Comparison of ENCODE assay signal across 8 cellular contexts in the genomic region with DNA sequence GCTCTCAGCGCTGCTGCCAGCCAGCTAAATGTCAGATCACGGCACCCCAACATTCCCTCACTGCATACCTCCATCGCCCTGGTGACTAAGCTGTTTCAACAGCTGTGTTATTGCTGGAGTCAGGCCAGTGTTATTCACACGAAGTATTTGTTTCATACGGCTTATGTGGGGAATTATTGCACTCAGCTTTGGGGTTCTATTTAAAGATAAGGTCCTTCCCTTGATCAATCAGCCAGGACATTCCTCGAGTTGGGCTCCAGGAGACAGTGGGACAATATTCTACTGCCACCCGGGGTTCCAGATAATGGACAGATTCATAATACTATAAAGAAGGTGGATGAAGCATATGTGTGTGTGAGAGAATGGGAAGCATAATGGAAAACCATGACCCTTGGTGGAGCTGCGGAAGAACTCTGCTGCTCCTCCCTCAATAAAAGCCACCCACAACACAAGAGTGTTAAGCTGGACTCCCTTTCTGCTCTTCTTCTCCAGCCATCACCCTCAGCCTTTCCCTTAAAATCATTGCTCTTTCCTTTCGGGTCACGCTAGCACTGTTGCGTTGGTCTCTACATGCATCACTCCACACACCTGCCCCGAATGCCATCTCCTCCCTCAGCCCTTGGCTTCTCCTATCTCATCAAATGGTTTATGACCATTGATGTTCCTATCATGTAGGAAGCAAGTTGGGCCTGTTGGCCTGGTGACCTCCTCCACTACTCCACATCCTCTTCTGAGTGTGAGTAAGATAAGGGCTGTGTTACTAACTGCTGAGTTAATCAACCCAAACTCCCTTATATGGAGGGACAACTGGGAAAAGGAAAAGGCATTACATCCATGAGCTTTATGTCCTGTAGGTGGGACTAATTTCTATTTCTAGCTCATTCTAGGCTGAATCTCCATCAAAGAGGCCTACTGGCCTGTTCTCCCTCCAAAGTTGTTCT. TPM values are rescaled to one million over a fixed set of nuclear protein-coding genes. Genes with fewer than 3 reads are reported as not detected.
A peak's percentile ranks its signal among the peaks of the same experiment; 100 is the strongest.
DNase-seq lines count a peak whose midpoint lies in the region; ATAC-seq and TF ChIP-seq lines count a peak whose summit lies in the region.

No MANE protein-coding gene starts in this region.

- H3K9me3 Mint-ChIP-seq in immature natural killer cell: peaks cover 0 to 4% (median 0%) of the 10 kb centered on the region in 6 donors

- no peaks in the 10 kb centered on the region for H3K4me1 Mint-ChIP-seq in immature natural killer cell

- H3K4me3 Mint-ChIP-seq in immature natural killer cell: no peak overlapping the region

- peak overlapping the region; percentile 21 for H3K4me3 ChIP-seq in fibroblast of pulmonary artery (replicated peaks; ENCODE audit: low read depth, low read length)

- peak overlapping the region; percentile 69 for H3K27ac ChIP-seq in RWPE1

- no peaks in the 10 kb centered on the region for H3K36me3 Mint-ChIP-seq in immature natural killer cell

- no peak for TF ChIP-seq CTCF in RWPE1 (conservative IDR thresholded peaks at IDR 0.05; ENCODE audit: low read depth)
- TF ChIP-seq CTCF in fibroblast of pulmonary artery (IDR thresholded peaks at IDR 0.05; ENCODE audit: low read length, missing control alignments): no peak

- ATAC-seq in HG02610 (IDR thresholded peaks at IDR 0.05; ENCODE audit: unreplicated experiment): no peak
- ATAC-seq in HG03159 (IDR thresholded peaks at IDR 0.05; ENCODE audit: unreplicated experiment): no peak

- CTCF ChIA-PET in RWPE1 (lab: Yijun Ruan, JAX): interaction anchor here (0.6 to 0.7 kb wide), 3 partner anchors 31 to 147 kb away, joined by 3 read pairs; no protein-coding TSS in a partner anchor

- no peak overlapping the region for H3K27ac Mint-ChIP-seq in immature natural killer cell

- DNase-seq in ELF-1 (ENCODE audit: low read depth, low spot score) (peak; percentile 62), RWPE1 (ENCODE audit: low spot score) (peak; percentile 82), fibroblast of pulmonary artery (ENCODE audit: low read depth) (peak; percentile 96), pons (ENCODE audit: low spot score) (peak; percentile 38), COLO829 (ENCODE audit: low spot score) (no peak), immature natural killer cell (no peak)

- POLR2A ChIA-PET in RWPE1 (lab: Yijun Ruan, JAX; ENCODE audit: low non-redundant PET): no interaction called here

- H3K27me3 Mint-ChIP-seq in immature natural killer cell (ENCODE audit: low read depth in 3 of 3): peaks cover 0 to 4% (median 2%) of the 10 kb centered on the region in 3 donors

RNA-seq across cellular contexts. Expression of gene WLS, which starts 57.9 kb away (rescaled TPM):
- not detected for polyA plus RNA-seq in immature natural killer cell

Comparison
In these comparisons a context has a peak if more than half of its experiments do, and no peak if none do; other contexts are left out.
1. DNase-seq: peak in ELF-1 (single experiment), RWPE1 (single experiment), fibroblast of pulmonary artery (single experiment) and pons (single experiment); none in COLO829 (single experiment) and immature natural killer cell (0 of 3).